17 cellular contexts compared by ENCODE assay signal in genomic region chr1:7912145-7912544, GRCh38. TPM values are rescaled to one million over a fixed set of nuclear protein-coding genes. Genes with fewer than 3 reads are reported as not detected.
DNase-seq lines count a peak whose midpoint lies in the region; ATAC-seq and TF ChIP-seq lines count a peak whose summit lies in the region.
"Had no signal": no experiment of that assay in that cellular context is flagged by ENCODE, and none has a peak within 500 bp of the region (broad histone marks: within the 10 kb centered on the region; RNA-seq: fewer than 3 reads in every experiment).

No MANE protein-coding gene starts in this region.

- H4K20me1 ChIP-seq in HCT116 (ENCODE audit: insufficient read depth) = no peaks in the 10 kb centered on the region

- TF ChIP-seq RAD21 in HCT116 (IDR thresholded peaks at IDR 0.05; ENCODE audit: low read depth) = no peak

- peaks cover 2% of the 10 kb centered on the region for H3K36me3 Mint-ChIP-seq in activated naive CD4-positive, alpha-beta T cell treated with anti-CD3 and anti-CD28 coated beads, Interleukin-2, amount 50 U/mL, for 24 hours
- H3K36me3 Mint-ChIP-seq in activated naive CD8-positive, alpha-beta T cell treated with anti-CD3 and anti-CD28 coated beads for 36 hours = peaks cover 19% of the 10 kb centered on the region
- H3K36me3 Mint-ChIP-seq in natural killer cell treated with Interleukin-12 subunit alpha and Interleukin-12 subunit beta and Interleukin-15 and Interleukin-18, amount 100 ng/mL, for 72 hours = peaks cover 2% of the 10 kb centered on the region
- H3K36me3 Mint-ChIP-seq: CD4-positive, alpha-beta memory T cell had no signal

- peak overlapping the region; percentile 64; the same call in 1 of the 2 replicates for H3K9ac ChIP-seq in HCT116 (ENCODE audit: low read length)

- DNase-seq in activated naive CD4-positive, alpha-beta T cell (lab: John Stamatoyannopoulos, UW) = no peak
- DNase-seq in HCT116 (ENCODE audit: low read depth, low spot score) = no peak
- DNase-seq in activated naive CD8-positive, alpha-beta T cell treated with anti-CD3 and anti-CD28 coated beads for 36 hours = no peak
- no peak for DNase-seq in natural killer cell treated with Interleukin-12 subunit alpha and Interleukin-12 subunit beta and Interleukin-15 and Interleukin-18, amount 100 ng/mL, for 72 hours (ENCODE audit: low spot score)
- no peak for DNase-seq in T1000 (lab: John Stamatoyannopoulos, UW)
- no peak for DNase-seq in GDM1 (lab: John Stamatoyannopoulos, UW)
- no peak for DNase-seq in COR-L47 (lab: John Stamatoyannopoulos, UW)
- DNase-seq: CD4-positive, alpha-beta memory T cell; KBM-7; MV-4-11; NCI-H1417 treated with DMSO at 0.1 percent for 48 hours; NCI-H2029; NCI-H2171 treated with DMSO at 0.1 percent for 48 hours; NCI-H748 treated with DMSO at 0.1 percent for 48 hours had no signal

- peaks cover 60% of the 10 kb centered on the region for H3K4me1 Mint-ChIP-seq in activated naive CD4-positive, alpha-beta T cell treated with anti-CD3 and anti-CD28 coated beads, Interleukin-2, amount 50 U/mL, for 24 hours
- H3K4me1 Mint-ChIP-seq in activated naive CD8-positive, alpha-beta T cell treated with anti-CD3 and anti-CD28 coated beads for 36 hours = peaks cover 41% of the 10 kb centered on the region
- peaks cover 29 to 41% of the 10 kb centered on the region in 2 donors for H3K4me1 Mint-ChIP-seq in natural killer cell treated with Interleukin-12 subunit alpha and Interleukin-12 subunit beta and Interleukin-15 and Interleukin-18, amount 100 ng/mL, for 72 hours (ENCODE audit: low read depth in 2 of 2)

- no peaks in the 10 kb centered on the region for H3K9me2 ChIP-seq in HCT116 (ENCODE audit: insufficient read depth)

- POLR2A ChIA-PET in HCT116 (lab: Charles Lee) = no interaction called here

- TSS peak; percentile 48 for BruUV-seq in HCT116 (replicated peaks; lab: Mats Ljungman, UMichigan)

- no peaks in the 10 kb centered on the region for H3K27me3 ChIP-seq in HCT116 (ENCODE audit: insufficient read depth, low read length)
- H3K27me3 ChIP-seq: SJSA1 had no signal

- TF ChIP-seq POLR2A in HCT116 (IDR thresholded peaks at IDR 0.05; ENCODE audit: borderline replicate concordance, extremely low read depth, insufficient read depth, insufficient read length) = no peak

- H3K9me3 Mint-ChIP-seq in activated naive CD4-positive, alpha-beta T cell treated with anti-CD3 and anti-CD28 coated beads, Interleukin-2, amount 50 U/mL, for 24 hours = no peaks in the 10 kb centered on the region
- H3K9me3 Mint-ChIP-seq in activated naive CD8-positive, alpha-beta T cell treated with anti-CD3 and anti-CD28 coated beads for 36 hours = peaks cover under 1% of the 10 kb centered on the region
- no peaks in the 10 kb centered on the region for H3K9me3 Mint-ChIP-seq in natural killer cell treated with Interleukin-12 subunit alpha and Interleukin-12 subunit beta and Interleukin-15 and Interleukin-18, amount 100 ng/mL, for 72 hours

- ATAC-seq in HCT116 = no peak
- ATAC-seq in natural killer cell treated with Interleukin-12 subunit alpha and Interleukin-12 subunit beta and Interleukin-15 and Interleukin-18, amount 100 ng/mL, for 72 hours = peak in 1 of 2 donors; percentile 61

- peaks cover 3 to 29% of the 10 kb centered on the region in 2 experiments; a peak in 3 of 4 replicates for H3K4me1 ChIP-seq in HCT116 (ENCODE audit: control insufficient read depth in 1 of 2, insufficient read depth in 2 of 2, low read length in 2 of 2)
- H3K4me1 ChIP-seq: SJSA1 had no signal

- H3K4me2 ChIP-seq in HCT116 (ENCODE audit: low read length) = peak overlapping the region; percentile 98

- no peaks in the 10 kb centered on the region for H3K9me3 ChIP-seq in HCT116 (ENCODE audit: control insufficient read depth in 1 of 2, insufficient read depth in 1 of 2, low read depth in 1 of 2, low read length in 2 of 2)
- H3K9me3 ChIP-seq: SJSA1 had no signal

- RAD21 ChIA-PET in HCT116 (lab: Charles Lee; ENCODE audit: low non-redundant PET in 1 of 2, low total read pairs in 2 of 2, uncharacterized antibody in 2 of 2, unreplicated experiment in 2 of 2) = no interaction called here

- TF ChIP-seq CTCF in HCT116 (IDR thresholded peaks at IDR 0.05 in 2 of 3, conservative IDR thresholded peaks at IDR 0.05 in 1 of 3; ENCODE audit: borderline replicate concordance in 1 of 3, insufficient read depth in 1 of 3, low read depth in 2 of 3, low read length in 2 of 3) = no peak

- H3K27ac Mint-ChIP-seq in activated naive CD4-positive, alpha-beta T cell treated with anti-CD3 and anti-CD28 coated beads, Interleukin-2, amount 50 U/mL, for 24 hours = peak overlapping the region; percentile 86
- H3K27ac Mint-ChIP-seq in activated naive CD8-positive, alpha-beta T cell treated with anti-CD3 and anti-CD28 coated beads for 36 hours = no peak overlapping the region
- H3K27ac Mint-ChIP-seq in natural killer cell treated with Interleukin-12 subunit alpha and Interleukin-12 subunit beta and Interleukin-15 and Interleukin-18, amount 100 ng/mL, for 72 hours = peak overlapping the region; percentile 69 to 93

- no peaks in the 10 kb centered on the region for H3K36me3 ChIP-seq in HCT116 (ENCODE audit: control insufficient read depth in 1 of 2, insufficient read depth in 2 of 2, low read length in 2 of 2)
- H3K36me3 ChIP-seq: SJSA1 had no signal

- no peak overlapping the region for H2AFZ ChIP-seq in HCT116 (ENCODE audit: low read depth, low read length, poor library complexity, severe bottlenecking)

- H3K27me3 Mint-ChIP-seq in activated naive CD4-positive, alpha-beta T cell treated with anti-CD3 and anti-CD28 coated beads, Interleukin-2, amount 50 U/mL, for 24 hours = no peaks in the 10 kb centered on the region
- no peaks in the 10 kb centered on the region for H3K27me3 Mint-ChIP-seq in activated naive CD8-positive, alpha-beta T cell treated with anti-CD3 and anti-CD28 coated beads for 36 hours
- no peaks in the 10 kb centered on the region for H3K27me3 Mint-ChIP-seq in natural killer cell treated with Interleukin-12 subunit alpha and Interleukin-12 subunit beta and Interleukin-15 and Interleukin-18, amount 100 ng/mL, for 72 hours

- CTCF ChIA-PET in HCT116 (lab: Charles Lee) = no interaction called here

- no peak overlapping the region for H3K27ac ChIP-seq in HCT116 (ENCODE audit: low read depth, low read length)
- H3K27ac ChIP-seq: SJSA1 had no signal

- intact Hi-C loops in HCT116 (cut with micrococcal nuclease) = no loop called here

- no peaks in the 10 kb centered on the region for H3K79me2 ChIP-seq in HCT116 (ENCODE audit: insufficient read depth, low read length)

- H3K4me3 ChIP-seq in HCT116 (replicated peaks in 1 of 2; ENCODE audit: low read depth in 1 of 2, low read length in 2 of 2) = peak overlapping the region; percentile 50 to 62
- H3K4me3 ChIP-seq: SJSA1 had no signal

- H3K4me3 Mint-ChIP-seq in activated naive CD4-positive, alpha-beta T cell treated with anti-CD3 and anti-CD28 coated beads, Interleukin-2, amount 50 U/mL, for 24 hours = peak overlapping the region; percentile 95
- peak overlapping the region; percentile 58 for H3K4me3 Mint-ChIP-seq in activated naive CD8-positive, alpha-beta T cell treated with anti-CD3 and anti-CD28 coated beads for 36 hours
- peak overlapping the region; percentile 82 for H3K4me3 Mint-ChIP-seq in natural killer cell treated with Interleukin-12 subunit alpha and Interleukin-12 subunit beta and Interleukin-15 and Interleukin-18, amount 100 ng/mL, for 72 hours

TF ChIP-seq in HCT116, 20 proteins besides CTCF, POLR2A, EP300 and RAD21 (continues in another document):
- TF ChIP-seq MAX (IDR thresholded peaks at IDR 0.05) (no peak), SP1 (IDR thresholded peaks at IDR 0.05; ENCODE audit: low read depth) (no peak), JUND (IDR thresholded peaks at IDR 0.05) (no peak), CBX3 (IDR thresholded peaks at IDR 0.05; ENCODE audit: low read depth) (no peak), CEBPB (IDR thresholded peaks at IDR 0.05; ENCODE audit: low read depth) (no peak), ZNF274 (IDR thresholded peaks at IDR 0.05; ENCODE audit: low read depth, low read length) (no peak), POLR2AphosphoS5 (IDR thresholded peaks at IDR 0.05; ENCODE audit: low read depth, low read length) (no peak), ELF1 (IDR thresholded peaks at IDR 0.05; ENCODE audit: borderline replicate concordance, low read depth) (no peak), SIN3A (IDR thresholded peaks at IDR 0.05; ENCODE audit: low read depth) (no peak), TCF7L2 (IDR thresholded peaks at IDR 0.05; ENCODE audit: borderline replicate concordance, extremely low read depth, insufficient read depth, insufficient read length) (no peak), EZH2 (IDR thresholded peaks at IDR 0.05) (no peak), EGR1 (IDR thresholded peaks at IDR 0.05; ENCODE audit: low read depth) (no peak), YY1 (IDR thresholded peaks at IDR 0.05; ENCODE audit: extremely low read depth, insufficient replicate concordance, low read depth, low read length) (no peak)

RNA-seq across cellular contexts. Expression of gene TNFRSF9, which starts 28.5 kb away (rescaled TPM):
- total RNA-seq in HCT116 (2021; ENCODE audit: unreplicated experiment) = 0.20 TPM
- polyA plus RNA-seq in HCT116 (2012) = 0.22 and 0.39 TPM in 2 replicates
- total RNA-seq in activated naive CD8-positive, alpha-beta T cell treated with anti-CD3 and anti-CD28 coated beads for 36 hours = 100 to 1,000 TPM; 146 to 149 TPM
- total RNA-seq in natural killer cell treated with Interleukin-12 subunit alpha and Interleukin-12 subunit beta and Interleukin-15 and Interleukin-18, amount 100 ng/mL, for 72 hours = 100 to 1,000 TPM; 126 to 462 TPM

RNA-seq across cellular contexts. Expression of gene PARK7, which starts 49.4 kb away (rescaled TPM):
- 370 TPM for total RNA-seq in HCT116 (2021; ENCODE audit: unreplicated experiment)
- 294 and 378 TPM in 2 replicates for polyA plus RNA-seq in HCT116 (2012)
- total RNA-seq in activated naive CD8-positive, alpha-beta T cell treated with anti-CD3 and anti-CD28 coated beads for 36 hours = 100 to 1,000 TPM; 565 to 569 TPM
- 100 to 1,000 TPM; 417 to 446 TPM for total RNA-seq in natural killer cell treated with Interleukin-12 subunit alpha and Interleukin-12 subunit beta and Interleukin-15 and Interleukin-18, amount 100 ng/mL, for 72 hours

RNA-seq across cellular contexts. Expression of gene UTS2, which starts 59.3 kb away (rescaled TPM):
- 3.0 TPM for total RNA-seq in HCT116 (2021; ENCODE audit: unreplicated experiment)
- polyA plus RNA-seq in HCT116 (2012) = 0.52 and 2.9 TPM in 2 replicates
- under 1 TPM; 0.19 to 0.74 TPM for total RNA-seq in activated naive CD8-positive, alpha-beta T cell treated with anti-CD3 and anti-CD28 coated beads for 36 hours
- under 1 TPM; 0.70 to 0.78 TPM for total RNA-seq in natural killer cell treated with Interleukin-12 subunit alpha and Interleukin-12 subunit beta and Interleukin-15 and Interleukin-18, amount 100 ng/mL, for 72 hours
- total RNA-seq: NCI-H460, SJSA1 had no signal

Comparison
In these comparisons a context has a peak if more than half of its experiments do, and no peak if none do; other contexts are left out.
1. RNA of gene TNFRSF9, which starts 28.5 kb away (total RNA-seq): 126 to 462 TPM in natural killer cell treated with Interleukin-12 subunit alpha and Interleukin-12 subunit beta and Interleukin-15 and Interleukin-18, amount 100 ng/mL, for 72 hours and 146 to 149 TPM in activated naive CD8-positive, alpha-beta T cell treated with anti-CD3 and anti-CD28 coated beads for 36 hours; 0.20 TPM in HCT116 (single experiment); every median in the first group is over 100 times any median in the second.
2. Peak in every context shown above with its lines, with median percentiles within 50 percentile points of each other: H3K4me3 Mint-ChIP-seq.